ENCODE assay signal across 36 cellular contexts in the genomic region with DNA sequence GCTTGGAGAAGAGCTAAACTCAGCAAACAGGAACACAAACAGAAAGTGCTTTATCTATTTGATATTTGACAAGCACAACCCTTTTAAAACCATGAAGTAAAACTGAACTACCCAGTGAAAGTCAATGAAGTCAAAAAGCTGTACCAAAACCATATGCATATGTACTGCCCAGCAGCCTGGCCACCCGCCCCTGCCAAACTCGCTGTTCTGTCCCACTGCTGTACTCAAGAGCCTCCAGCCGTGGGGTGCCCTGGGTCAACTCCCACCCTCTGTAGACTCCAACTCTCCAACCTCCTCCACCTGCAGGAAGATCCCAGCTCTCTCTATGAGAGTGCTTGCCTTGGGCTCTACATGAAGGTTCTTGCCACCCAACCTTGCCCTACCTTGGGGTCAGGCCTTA.
"Had no signal": no experiment of that assay in that cellular context is flagged by ENCODE, and none has a peak within 500 bp of the region (broad histone marks: within the 10 kb centered on the region; RNA-seq: fewer than 3 reads in every experiment).

No MANE protein-coding gene starts in this region.

- H3K4me3 Mint-ChIP-seq: activated CD4-positive, alpha-beta memory T cell treated with anti-CD3 and anti-CD28 coated beads for 36 hours; activated CD4-positive, alpha-beta T cell treated with anti-CD3 and anti-CD28 coated beads for 36 hours; activated CD4-positive, alpha-beta T cell treated with anti-CD3 and anti-CD28 coated beads, Interleukin-2, amount 10 ng/mL, durations not matched to agents 24 days and 14 days; activated CD8-positive, alpha-beta memory T cell treated with anti-CD3 and anti-CD28 coated beads, Interleukin-2, amount 10 ng/mL, durations not matched to agents 7 days and 5 days; activated CD8-positive, alpha-beta T cell treated with anti-CD3 and anti-CD28 coated beads, Interleukin-2, amount 10 ng/mL, durations not matched to agents 7 days and 5 days; activated naive CD4-positive, alpha-beta T cell treated with anti-CD3 and anti-CD28 coated beads for 36 hours; activated naive CD4-positive, alpha-beta T cell treated with anti-CD3 and anti-CD28 coated beads, Interleukin-2, amount 50 U/mL, for 24 hours; activated naive CD8-positive, alpha-beta T cell treated with anti-CD3 and anti-CD28 coated beads for 36 hours; activated naive CD8-positive, alpha-beta T cell treated with anti-CD3 and anti-CD28 coated beads, Interleukin-2, amount 50 U/mL, for 24 hours; activated T-helper 1 cell treated with anti-CD3 and anti-CD28 coated beads, Interleukin-12 subunit alpha, Interleukin-12 subunit beta, Interleukin-2, Interleukin-4 antibody, amounts not matched to agents 30 ng/mL and 10 ng/mL and 1 ng/mL, durations not matched to agents 14 hours and 24 hours and 36 hours; brain; central memory CD8-positive, alpha-beta T cell; dendritic cell treated with granulocyte-macrophage colony-stimulating factor and Interleukin-4, amounts not matched to agents 40 ng/mL and 50 ng/mL, for 4 days; endodermal cell; T-cell; T-helper 17 cell; T-helper 2 cell treated with Interferon-gamma antibody and Interleukin-4, amounts not matched to agents 5 μg/mL and 100 μg/mL, for 36 hours had no signal

- H3K27ac ChIP-seq: adrenal gland, ascending aorta, coronary artery, dorsolateral prefrontal cortex, gastrocnemius medialis, heart left ventricle had no signal

- H3K27me3 ChIP-seq: adrenal gland, ascending aorta, gastrocnemius medialis had no signal

- H3K4me1 ChIP-seq: adrenal gland, ascending aorta, gastrocnemius medialis, heart left ventricle had no signal

- DNase-seq: activated CD4-positive, alpha-beta memory T cell treated with anti-CD3 and anti-CD28 coated beads for 36 hours; activated CD4-positive, alpha-beta T cell treated with anti-CD3 and anti-CD28 coated beads for 36 hours; activated CD4-positive, alpha-beta T cell treated with anti-CD3 and anti-CD28 coated beads, Interleukin-2, amount 10 ng/mL, durations not matched to agents 24 days and 14 days; activated CD4-positive, CD25-positive, alpha-beta regulatory T cell; activated CD4-positive, CD25-positive, alpha-beta regulatory T cell treated with anti-CD3 and anti-CD28 coated beads, Interleukin-2, amount 50 U/mL, for 72 hours; activated CD8-positive, alpha-beta memory T cell treated with anti-CD3 and anti-CD28 coated beads, Interleukin-2, amount 10 ng/mL, durations not matched to agents 7 days and 5 days; activated CD8-positive, alpha-beta memory T cell treated with anti-CD3 and anti-CD28 coated beads, Interleukin-2, amount 50 U/mL, for 4 hours; activated CD8-positive, alpha-beta T cell treated with anti-CD3 and anti-CD28 coated beads, Interleukin-2, amount 10 ng/mL, durations not matched to agents 7 days and 5 days; activated effector memory CD4-positive, alpha-beta T cell treated with anti-CD3 and anti-CD28 coated beads, Interleukin-2, amount 50 U/mL, for 16 hours; activated naive CD4-positive, alpha-beta T cell treated with anti-CD3 and anti-CD28 coated beads for 36 hours; activated naive CD8-positive, alpha-beta T cell treated with anti-CD3 and anti-CD28 coated beads for 36 hours; activated naive CD8-positive, alpha-beta T cell treated with anti-CD3 and anti-CD28 coated beads, Interleukin-2, amount 50 U/mL, for 24 hours; activated T-cell treated with anti-CD3 and anti-CD28 coated beads, Interleukin-2, amount 50 U/mL, for 1 hour; activated T-cell treated with anti-CD3 and anti-CD28 coated beads, Interleukin-2, amount 50 U/mL, for 48 hours; adrenal gland; amygdala; dorsolateral prefrontal cortex; effector memory CD4-positive, alpha-beta T cell; endodermal cell; foreskin fibroblast; gastrocnemius medialis; glutamatergic neuron; heart left ventricle; T-cell; T-helper 17 cell; T1000 had no signal

- H3K36me3 Mint-ChIP-seq: activated CD4-positive, alpha-beta memory T cell treated with anti-CD3 and anti-CD28 coated beads for 36 hours; activated CD8-positive, alpha-beta memory T cell treated with anti-CD3 and anti-CD28 coated beads, Interleukin-2, amount 10 ng/mL, durations not matched to agents 7 days and 5 days; activated naive CD4-positive, alpha-beta T cell treated with anti-CD3 and anti-CD28 coated beads, Interleukin-2, amount 50 U/mL, for 24 hours; activated naive CD8-positive, alpha-beta T cell treated with anti-CD3 and anti-CD28 coated beads for 36 hours; brain; T-cell had no signal

- H3K9me3 ChIP-seq: adrenal gland, ascending aorta, gastrocnemius medialis, heart left ventricle had no signal

- H3K9me3 Mint-ChIP-seq: activated CD4-positive, alpha-beta memory T cell treated with anti-CD3 and anti-CD28 coated beads for 36 hours; activated CD4-positive, alpha-beta T cell treated with anti-CD3 and anti-CD28 coated beads, Interleukin-2, amount 10 ng/mL, durations not matched to agents 24 days and 14 days; activated naive CD4-positive, alpha-beta T cell treated with anti-CD3 and anti-CD28 coated beads for 36 hours; activated naive CD4-positive, alpha-beta T cell treated with anti-CD3 and anti-CD28 coated beads, Interleukin-2, amount 50 U/mL, for 24 hours; activated naive CD8-positive, alpha-beta T cell treated with anti-CD3 and anti-CD28 coated beads for 36 hours; activated naive CD8-positive, alpha-beta T cell treated with anti-CD3 and anti-CD28 coated beads, Interleukin-2, amount 50 U/mL, for 24 hours; activated T-helper 1 cell treated with anti-CD3 and anti-CD28 coated beads, Interleukin-12 subunit alpha, Interleukin-12 subunit beta, Interleukin-2, Interleukin-4 antibody, amounts not matched to agents 30 ng/mL and 10 ng/mL and 1 ng/mL, durations not matched to agents 14 hours and 24 hours and 36 hours; activated T-helper 2 cell treated with anti-CD3 and anti-CD28 coated beads, Interferon-gamma antibody, Interleukin-2, Interleukin-4, amounts not matched to agents 10 μg/mL and 5 μg/mL and 100 μg/mL, durations not matched to agents 14 hours and 24 hours and 36 hours; central memory CD8-positive, alpha-beta T cell; dendritic cell treated with granulocyte-macrophage colony-stimulating factor and Interleukin-4, amounts not matched to agents 40 ng/mL and 50 ng/mL, for 4 days; endodermal cell; T-cell; T-helper 2 cell treated with Interferon-gamma antibody and Interleukin-4, amounts not matched to agents 5 μg/mL and 100 μg/mL, for 36 hours had no signal

- FAIRE-seq: bronchial epithelial cell had no signal

- H3K27ac Mint-ChIP-seq: activated CD4-positive, alpha-beta memory T cell treated with anti-CD3 and anti-CD28 coated beads for 36 hours; activated CD4-positive, alpha-beta T cell treated with anti-CD3 and anti-CD28 coated beads for 36 hours; activated CD4-positive, alpha-beta T cell treated with anti-CD3 and anti-CD28 coated beads, Interleukin-2, amount 10 ng/mL, durations not matched to agents 24 days and 14 days; activated CD8-positive, alpha-beta memory T cell treated with anti-CD3 and anti-CD28 coated beads, Interleukin-2, amount 10 ng/mL, durations not matched to agents 7 days and 5 days; activated CD8-positive, alpha-beta T cell treated with anti-CD3 and anti-CD28 coated beads, Interleukin-2, amount 10 ng/mL, durations not matched to agents 7 days and 5 days; activated naive CD4-positive, alpha-beta T cell treated with anti-CD3 and anti-CD28 coated beads for 36 hours; activated naive CD8-positive, alpha-beta T cell treated with anti-CD3 and anti-CD28 coated beads for 36 hours; activated naive CD8-positive, alpha-beta T cell treated with anti-CD3 and anti-CD28 coated beads, Interleukin-2, amount 50 U/mL, for 24 hours; activated T-helper 1 cell treated with anti-CD3 and anti-CD28 coated beads, Interleukin-12 subunit alpha, Interleukin-12 subunit beta, Interleukin-2, Interleukin-4 antibody, amounts not matched to agents 30 ng/mL and 10 ng/mL and 1 ng/mL, durations not matched to agents 14 hours and 24 hours and 36 hours; activated T-helper 2 cell treated with anti-CD3 and anti-CD28 coated beads, Interferon-gamma antibody, Interleukin-2, Interleukin-4, amounts not matched to agents 10 μg/mL and 5 μg/mL and 100 μg/mL, durations not matched to agents 14 hours and 24 hours and 36 hours; dendritic cell treated with granulocyte-macrophage colony-stimulating factor and Interleukin-4, amounts not matched to agents 40 ng/mL and 50 ng/mL, for 4 days; endodermal cell; T-cell; T-helper 17 cell; T-helper 2 cell treated with Interferon-gamma antibody and Interleukin-4, amounts not matched to agents 5 μg/mL and 100 μg/mL, for 36 hours had no signal

- H3K36me3 ChIP-seq: adrenal gland, ascending aorta, gastrocnemius medialis, heart left ventricle had no signal

- H3K4me3 ChIP-seq: adrenal gland, ascending aorta, coronary artery, dorsolateral prefrontal cortex, gastrocnemius medialis, heart left ventricle had no signal

- H3K4me1 Mint-ChIP-seq: activated CD4-positive, alpha-beta T cell treated with anti-CD3 and anti-CD28 coated beads for 36 hours; activated CD4-positive, alpha-beta T cell treated with anti-CD3 and anti-CD28 coated beads, Interleukin-2, amount 10 ng/mL, durations not matched to agents 24 days and 14 days; activated naive CD4-positive, alpha-beta T cell treated with anti-CD3 and anti-CD28 coated beads, Interleukin-2, amount 50 U/mL, for 24 hours; activated naive CD8-positive, alpha-beta T cell treated with anti-CD3 and anti-CD28 coated beads, Interleukin-2, amount 50 U/mL, for 24 hours; T-cell had no signal

- H3K27me3 Mint-ChIP-seq: dendritic cell treated with granulocyte-macrophage colony-stimulating factor and Interleukin-4, amounts not matched to agents 40 ng/mL and 50 ng/mL, for 4 days had no signal
